33 cellular contexts compared by ENCODE assay signal in the genomic region with DNA sequence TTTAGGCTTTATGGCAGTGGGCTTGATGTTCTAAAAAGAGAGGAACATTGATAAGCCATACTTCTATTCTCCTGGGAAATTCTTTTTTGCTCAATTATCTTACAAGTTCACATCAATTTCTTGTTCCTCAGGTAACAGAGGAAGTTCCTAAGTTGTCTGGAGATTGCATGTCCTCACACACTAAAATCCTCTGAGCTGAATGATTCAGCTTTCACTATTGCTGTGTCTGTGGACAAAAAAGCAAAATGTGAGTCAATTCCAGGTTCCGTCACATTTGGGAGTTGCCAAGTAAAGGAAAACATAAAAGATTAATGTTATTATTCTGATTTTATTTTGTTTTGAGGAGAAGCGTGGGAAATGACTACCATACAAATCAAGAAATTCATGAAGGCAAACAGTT.
"Had no signal": no experiment of that assay in that cellular context is flagged by ENCODE, and none has a peak within 500 bp of the region (broad histone marks: within the 10 kb centered on the region; RNA-seq: fewer than 3 reads in every experiment).

No MANE protein-coding gene starts in this region.

- FAIRE-seq: astrocyte, bronchial epithelial cell, frontal cortex had no signal

- ATAC-seq: activated CD4-positive, CD25-positive, alpha-beta regulatory T cell treated with anti-CD3 and anti-CD28 coated beads, Interleukin-2, amount 50 U/mL, for 24 hours; esophagus mucosa; heart left ventricle; T-helper 17 cell had no signal

- DNase-seq: activated B cell treated with CpG ODN at 0.5 μM for 24 hours; activated CD4-positive, alpha-beta memory T cell treated with anti-CD3 and anti-CD28 coated beads, Interleukin-2, amount 10 ng/mL, durations not matched to agents 7 days and 5 days; activated CD4-positive, alpha-beta T cell treated with anti-CD3 and anti-CD28 coated beads for 4 hours; activated CD4-positive, alpha-beta T cell treated with anti-CD3 and anti-CD28 coated beads, Interleukin-2, amount 10 ng/mL, durations not matched to agents 7 days and 5 days; activated CD4-positive, alpha-beta T cell treated with anti-CD3 and anti-CD28 coated beads, Interleukin-2, amount 50 U/mL, for 4 hours; activated CD8-positive, alpha-beta memory T cell treated with anti-CD3 and anti-CD28 coated beads, Interleukin-2, amount 50 U/mL, for 48 hours; activated gamma-delta T cell; activated naive CD4-positive, alpha-beta T cell; activated naive CD8-positive, alpha-beta T cell treated with anti-CD3 and anti-CD28 coated beads, Interleukin-2, amount 10 ng/mL, durations not matched to agents 7 days and 5 days; activated T-cell treated with anti-CD3 and anti-CD28 coated beads for 4 hours; activated T-cell treated with anti-CD3 and anti-CD28 coated beads, Interleukin-2, amount 50 U/mL, for 24 hours; amniotic stem cell; anterior cingulate cortex; brain microvascular endothelial cell; dorsolateral prefrontal cortex; effector memory CD4-positive, alpha-beta T cell; endodermal cell; foreskin fibroblast; heart left ventricle; T-helper 1 cell; T-helper 17 cell; T1000; WERI-Rb-1 had no signal

- H3K4me3 ChIP-seq: coronary artery, dorsolateral prefrontal cortex, heart left ventricle had no signal

- H3K4me1 ChIP-seq: heart left ventricle had no signal

- H3K4me1 Mint-ChIP-seq: activated B cell treated with CpG ODN at 0.5 μM for 24 hours; central memory CD8-positive, alpha-beta T cell; T-helper 17 cell had no signal

- H3K9me3 ChIP-seq: heart left ventricle had no signal

- H3K27ac ChIP-seq: brain microvascular endothelial cell, coronary artery, dorsolateral prefrontal cortex, heart left ventricle, WERI-Rb-1 had no signal

- H3K27me3 ChIP-seq: brain microvascular endothelial cell, dorsolateral prefrontal cortex, heart left ventricle had no signal

- H3K27me3 Mint-ChIP-seq: activated B cell treated with CpG ODN at 0.5 μM for 24 hours; activated CD4-positive, alpha-beta memory T cell treated with anti-CD3 and anti-CD28 coated beads, Interleukin-2, amount 10 ng/mL, durations not matched to agents 7 days and 5 days; activated CD4-positive, alpha-beta T cell treated with anti-CD3 and anti-CD28 coated beads, Interleukin-2, amount 10 ng/mL, durations not matched to agents 7 days and 5 days; activated naive CD8-positive, alpha-beta T cell treated with anti-CD3 and anti-CD28 coated beads, Interleukin-2, amount 10 ng/mL, durations not matched to agents 7 days and 5 days; activated T-cell treated with anti-CD3 and anti-CD28 coated beads, Interleukin-2, amount 50 U/mL, for 24 hours; central memory CD8-positive, alpha-beta T cell; dendritic cell treated with granulocyte-macrophage colony-stimulating factor and Interleukin-4, amounts not matched to agents 40 ng/mL and 50 ng/mL, for 4 days; T-helper 17 cell had no signal

- H3K27ac Mint-ChIP-seq: activated B cell treated with CpG ODN at 0.5 μM for 24 hours; activated CD4-positive, alpha-beta memory T cell treated with anti-CD3 and anti-CD28 coated beads, Interleukin-2, amount 10 ng/mL, durations not matched to agents 7 days and 5 days; activated CD4-positive, alpha-beta T cell treated with anti-CD3 and anti-CD28 coated beads, Interleukin-2, amount 10 ng/mL, durations not matched to agents 7 days and 5 days; activated naive CD8-positive, alpha-beta T cell treated with anti-CD3 and anti-CD28 coated beads, Interleukin-2, amount 10 ng/mL, durations not matched to agents 7 days and 5 days; activated T-cell treated with anti-CD3 and anti-CD28 coated beads, Interleukin-2, amount 50 U/mL, for 24 hours; activated T-helper 1 cell treated with anti-CD3 and anti-CD28 coated beads, Interleukin-12 subunit alpha, Interleukin-12 subunit beta, Interleukin-2, Interleukin-4 antibody, amounts not matched to agents 30 ng/mL and 10 ng/mL and 1 ng/mL, durations not matched to agents 14 hours and 24 hours and 36 hours; dendritic cell treated with granulocyte-macrophage colony-stimulating factor and Interleukin-4, amounts not matched to agents 40 ng/mL and 50 ng/mL, for 4 days; endodermal cell; T-helper 17 cell; T-helper 2 cell treated with Interferon-gamma antibody and Interleukin-4, amounts not matched to agents 5 μg/mL and 100 μg/mL, for 36 hours had no signal

- H3K9me3 Mint-ChIP-seq: activated B cell treated with CpG ODN at 0.5 μM for 24 hours; activated CD4-positive, alpha-beta T cell treated with anti-CD3 and anti-CD28 coated beads, Interleukin-2, amount 10 ng/mL, durations not matched to agents 7 days and 5 days; activated T-cell treated with anti-CD3 and anti-CD28 coated beads, Interleukin-2, amount 50 U/mL, for 24 hours; dendritic cell treated with granulocyte-macrophage colony-stimulating factor and Interleukin-4, amounts not matched to agents 40 ng/mL and 50 ng/mL, for 4 days; T-helper 2 cell treated with Interferon-gamma antibody and Interleukin-4, amounts not matched to agents 5 μg/mL and 100 μg/mL, for 36 hours had no signal

- H3K36me3 ChIP-seq: brain microvascular endothelial cell, heart left ventricle, WERI-Rb-1 had no signal

- H3K4me3 Mint-ChIP-seq: activated B cell treated with CpG ODN at 0.5 μM for 24 hours; activated CD4-positive, alpha-beta memory T cell treated with anti-CD3 and anti-CD28 coated beads, Interleukin-2, amount 10 ng/mL, durations not matched to agents 7 days and 5 days; activated CD4-positive, alpha-beta T cell treated with anti-CD3 and anti-CD28 coated beads, Interleukin-2, amount 10 ng/mL, durations not matched to agents 7 days and 5 days; activated naive CD8-positive, alpha-beta T cell treated with anti-CD3 and anti-CD28 coated beads, Interleukin-2, amount 10 ng/mL, durations not matched to agents 7 days and 5 days; activated T-cell treated with anti-CD3 and anti-CD28 coated beads, Interleukin-2, amount 50 U/mL, for 24 hours; activated T-helper 1 cell treated with anti-CD3 and anti-CD28 coated beads, Interleukin-12 subunit alpha, Interleukin-12 subunit beta, Interleukin-2, Interleukin-4 antibody, amounts not matched to agents 30 ng/mL and 10 ng/mL and 1 ng/mL, durations not matched to agents 14 hours and 24 hours and 36 hours; central memory CD8-positive, alpha-beta T cell; dendritic cell treated with granulocyte-macrophage colony-stimulating factor and Interleukin-4, amounts not matched to agents 40 ng/mL and 50 ng/mL, for 4 days; endodermal cell; T-helper 17 cell; T-helper 2 cell treated with Interferon-gamma antibody and Interleukin-4, amounts not matched to agents 5 μg/mL and 100 μg/mL, for 36 hours had no signal
